ENCODE assay signal across 2 cellular contexts in the genomic region with DNA sequence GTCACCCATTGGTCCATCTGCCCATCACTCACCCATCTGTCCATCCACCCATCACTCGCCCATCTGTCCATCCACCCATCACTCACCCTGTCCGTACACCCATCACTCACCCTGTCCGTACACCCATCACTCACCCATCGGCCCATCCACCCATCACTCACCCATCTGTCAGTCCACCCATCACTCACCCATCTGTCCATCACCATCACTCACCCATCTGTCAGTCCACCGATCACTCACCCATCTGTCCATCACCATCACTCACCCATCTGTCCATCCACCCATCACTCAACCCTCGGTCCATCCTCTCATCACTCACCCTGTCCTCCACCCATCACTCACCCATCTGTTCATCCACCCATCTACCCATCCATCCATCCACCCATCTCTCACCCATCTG. TPM values are rescaled to one million over a fixed set of nuclear protein-coding genes. Genes with fewer than 3 reads are reported as not detected.
"Had no signal": no experiment of that assay in that cellular context is flagged by ENCODE, and none has a peak within 500 bp of the region (broad histone marks: within the 10 kb centered on the region; RNA-seq: fewer than 3 reads in every experiment).

No MANE protein-coding gene starts in this region.

RNA-seq across cellular contexts. Expression of a gene that starts 15.0 kb away (rescaled TPM):
- total RNA-seq: myocyte, vagina had no signal
